ENCODE assay signal across 19 cellular contexts in genomic region chr22:44091751-44092150, GRCh38.
"Had no signal": no experiment of that assay in that cellular context is flagged by ENCODE, and none has a peak within 500 bp of the region (broad histone marks: within the 10 kb centered on the region; RNA-seq: fewer than 3 reads in every experiment).

No MANE protein-coding gene starts in this region.

- H3K27me3 ChIP-seq: Peyer's patch, SJCRH30 had no signal

- ATAC-seq: PC-3 had no signal

- H3K9me3 ChIP-seq: Peyer's patch, SJCRH30 had no signal

- DNase-seq: IMR-90; KG1; MM.1S; NCI-H1092 treated with DMSO at 0.1 percent for 48 hours; NCI-H1436; NCI-H187; NCI-H2029; NCI-H2081 treated with DMSO at 0.1 percent for 48 hours; NCI-H2171; NCI-H226; NCI-H446; NCI-H510A; NCI-H524 treated with DMSO at 0.1 percent for 48 hours; NCI-H774; NK-92 treated with Interleukin-12 subunit alpha and Interleukin-12 subunit beta, amount 100 ng/mL, for 24 hours; Peyer's patch; SHP77 treated with DMSO at 0.1 percent for 48 hours had no signal

- H3K27ac ChIP-seq: Peyer's patch, SJCRH30 had no signal

- H3K4me3 ChIP-seq: Peyer's patch, SJCRH30 had no signal

- H3K4me1 ChIP-seq: Peyer's patch, SJCRH30 had no signal

- H3K36me3 ChIP-seq: Peyer's patch, SJCRH30 had no signal
